Comparison of ENCODE assay signal across 8 cellular contexts in genomic region chr18:21685556-21685981, GRCh38. TPM values are rescaled to one million over a fixed set of nuclear protein-coding genes. Genes with fewer than 3 reads are reported as not detected.
DNase-seq lines count a peak whose midpoint lies in the region; ATAC-seq and TF ChIP-seq lines count a peak whose summit lies in the region.
"Not testable (repeated sequence)": the region's sequence is repeated elsewhere in the genome, so short reads cannot be mapped to it uniquely, and the experiment has no call there.

No MANE protein-coding gene starts in this region.

- peaks cover 3 to 28% (median 16%) of the 10 kb centered on the region in 4 donors for H3K4me1 ChIP-seq in upper lobe of left lung

- WGBS in upper lobe of left lung, 2 donors: 79 to 86% methylated on average over 12 of the region's 12 CpGs

- H3K27me3 ChIP-seq in upper lobe of left lung: not testable (repeated sequence)

- ATAC-seq in GM18502 (IDR thresholded peaks at IDR 0.05; ENCODE audit: poor library complexity, unreplicated experiment): peak; percentile 84
- peak; percentile 85 for ATAC-seq in GM19328 (IDR thresholded peaks at IDR 0.05; ENCODE audit: unreplicated experiment)
- ATAC-seq in GM21619 (IDR thresholded peaks at IDR 0.05; ENCODE audit: unreplicated experiment): peak; percentile 75
- ATAC-seq in HG02970 (IDR thresholded peaks at IDR 0.05; ENCODE audit: low FRiP score, unreplicated experiment): peak; percentile 71
- peak; percentile 60 for ATAC-seq in HG03439 (IDR thresholded peaks at IDR 0.05; ENCODE audit: unreplicated experiment)
- ATAC-seq in upper lobe of left lung (ENCODE audit: low FRiP score in 2 of 2): not testable (repeated sequence)

- peak; percentile 64 for DNase-seq in left kidney (ENCODE audit: low read depth, low spot score)
- DNase-seq in upper lobe of left lung: not testable (repeated sequence)

- not testable (repeated sequence) for TF ChIP-seq CTCF in upper lobe of left lung (IDR thresholded peaks at IDR 0.05)

- not testable (repeated sequence) for H3K9me3 Mint-ChIP-seq in T-helper 1 cell treated with Interleukin-12 subunit alpha and Interleukin-12 subunit beta and Interleukin-4 antibody, amounts not matched to agents 30 μg/mL and 1 μg/mL, for 36 hours

- peaks cover 28% of the 10 kb centered on the region for H3K36me3 Mint-ChIP-seq in T-helper 1 cell treated with Interleukin-12 subunit alpha and Interleukin-12 subunit beta and Interleukin-4 antibody, amounts not matched to agents 30 μg/mL and 1 μg/mL, for 36 hours (ENCODE audit: low read depth)

- H3K9me3 ChIP-seq in upper lobe of left lung: not testable (repeated sequence)

- peak overlapping the region; percentile 35 to 68 (median 58) for H3K27ac ChIP-seq in upper lobe of left lung

- TF ChIP-seq EP300 in upper lobe of left lung (IDR thresholded peaks at IDR 0.05): not testable (repeated sequence)

- not testable (repeated sequence) for H3K36me3 ChIP-seq in upper lobe of left lung

- not testable (repeated sequence) for H3K4me3 Mint-ChIP-seq in T-helper 1 cell treated with Interleukin-12 subunit alpha and Interleukin-12 subunit beta and Interleukin-4 antibody, amounts not matched to agents 30 μg/mL and 1 μg/mL, for 36 hours

- not testable (repeated sequence) for H3K4me3 ChIP-seq in upper lobe of left lung

- H3K4me1 Mint-ChIP-seq in T-helper 1 cell treated with Interleukin-12 subunit alpha and Interleukin-12 subunit beta and Interleukin-4 antibody, amounts not matched to agents 30 μg/mL and 1 μg/mL, for 36 hours (ENCODE audit: low read depth): peaks cover 13% of the 10 kb centered on the region

- not testable (repeated sequence) for H3K27me3 Mint-ChIP-seq in T-helper 1 cell treated with Interleukin-12 subunit alpha and Interleukin-12 subunit beta and Interleukin-4 antibody, amounts not matched to agents 30 μg/mL and 1 μg/mL, for 36 hours (ENCODE audit: low read depth)

- H3K27ac Mint-ChIP-seq in T-helper 1 cell treated with Interleukin-12 subunit alpha and Interleukin-12 subunit beta and Interleukin-4 antibody, amounts not matched to agents 30 μg/mL and 1 μg/mL, for 36 hours: peak overlapping the region; percentile 50

- not testable (repeated sequence) for TF ChIP-seq POLR2A in upper lobe of left lung (IDR thresholded peaks at IDR 0.05)

RNA-seq across cellular contexts. Expression of gene ABHD3, which starts 19.0 kb away (rescaled TPM):
- 10 to 100 TPM; 17.2 to 35.6 (median 21.7) TPM for total RNA-seq in upper lobe of left lung

RNA-seq across cellular contexts. Expression of gene MIB1, which starts 55.0 kb away (rescaled TPM):
- 10 to 100 TPM; 12.9 to 35.2 (median 23.4) TPM for total RNA-seq in upper lobe of left lung
